Comparison of ENCODE assay signal across 32 cellular contexts in the genomic region with DNA sequence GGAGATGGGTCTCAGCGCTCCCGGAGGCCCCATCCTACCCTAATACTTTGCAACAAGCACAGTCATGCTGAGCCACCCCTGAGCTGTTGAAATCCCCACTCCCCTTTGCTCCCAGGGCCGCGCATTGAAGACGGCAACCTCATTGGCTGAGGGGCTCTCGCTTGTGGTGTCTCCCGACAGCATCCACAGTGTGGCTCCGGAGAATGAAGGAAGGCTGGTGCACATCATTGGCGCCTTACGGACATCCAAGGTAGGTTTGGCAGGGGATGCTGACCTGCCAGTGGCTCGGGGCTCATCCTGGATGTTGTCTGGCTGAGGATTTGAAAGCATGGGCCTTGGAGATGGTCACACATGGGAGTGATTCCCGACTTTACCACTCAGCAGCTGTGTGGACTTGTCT.
"Had no signal": no experiment of that assay in that cellular context is flagged by ENCODE, and none has a peak within 500 bp of the region (broad histone marks: within the 10 kb centered on the region; RNA-seq: fewer than 3 reads in every experiment).

No MANE protein-coding gene starts in this region.

- H3K9me3 ChIP-seq: adrenal gland, body of pancreas, esophagus muscularis mucosa, gastroesophageal sphincter had no signal

- H3K4me1 ChIP-seq: foreskin keratinocyte had no signal

- H3K4me3 ChIP-seq: adrenal gland, body of pancreas, coronary artery, dorsolateral prefrontal cortex, esophagus muscularis mucosa, gastroesophageal sphincter had no signal

- H3K4me3 Mint-ChIP-seq: activated CD4-positive, alpha-beta memory T cell treated with anti-CD3 and anti-CD28 coated beads for 36 hours; activated CD4-positive, alpha-beta T cell treated with anti-CD3 and anti-CD28 coated beads for 36 hours; activated CD4-positive, alpha-beta T cell treated with anti-CD3 and anti-CD28 coated beads, Interleukin-2, amount 10 ng/mL, durations not matched to agents 24 days and 14 days; activated CD8-positive, alpha-beta T cell treated with anti-CD3 and anti-CD28 coated beads, Interleukin-2, amount 10 ng/mL, durations not matched to agents 7 days and 5 days; activated naive CD4-positive, alpha-beta T cell treated with anti-CD3 and anti-CD28 coated beads for 36 hours; activated naive CD4-positive, alpha-beta T cell treated with anti-CD3 and anti-CD28 coated beads, Interleukin-2, amount 50 U/mL, for 24 hours; activated naive CD8-positive, alpha-beta T cell treated with anti-CD3 and anti-CD28 coated beads for 36 hours; activated naive CD8-positive, alpha-beta T cell treated with anti-CD3 and anti-CD28 coated beads, Interleukin-2, amount 50 U/mL, for 24 hours; activated T-cell treated with anti-CD3 and anti-CD28 coated beads, Interleukin-2, amount 50 U/mL, for 24 hours; activated T-cell treated with anti-CD3 and anti-CD28 coated beads, Interleukin-2, amount 50 U/mL, for 72 hours; dendritic cell treated with granulocyte-macrophage colony-stimulating factor and Interleukin-4, amounts not matched to agents 40 ng/mL and 50 ng/mL, for 4 days; endodermal cell; T-helper 17 cell; T-helper 2 cell treated with Interferon-gamma antibody and Interleukin-4, amounts not matched to agents 5 μg/mL and 100 μg/mL, for 36 hours had no signal

- H3K27me3 ChIP-seq: adrenal gland, body of pancreas, dorsolateral prefrontal cortex, esophagus muscularis mucosa, foreskin keratinocyte, gastroesophageal sphincter had no signal

- H3K9me3 Mint-ChIP-seq: activated CD4-positive, alpha-beta memory T cell treated with anti-CD3 and anti-CD28 coated beads for 36 hours; activated naive CD4-positive, alpha-beta T cell treated with anti-CD3 and anti-CD28 coated beads for 36 hours; activated naive CD4-positive, alpha-beta T cell treated with anti-CD3 and anti-CD28 coated beads, Interleukin-2, amount 50 U/mL, for 24 hours; activated naive CD8-positive, alpha-beta T cell treated with anti-CD3 and anti-CD28 coated beads for 36 hours; activated naive CD8-positive, alpha-beta T cell treated with anti-CD3 and anti-CD28 coated beads, Interleukin-2, amount 50 U/mL, for 24 hours; activated T-cell treated with anti-CD3 and anti-CD28 coated beads, Interleukin-2, amount 50 U/mL, for 24 hours; activated T-cell treated with anti-CD3 and anti-CD28 coated beads, Interleukin-2, amount 50 U/mL, for 72 hours; dendritic cell treated with granulocyte-macrophage colony-stimulating factor and Interleukin-4, amounts not matched to agents 40 ng/mL and 50 ng/mL, for 4 days; endodermal cell; T-helper 2 cell treated with Interferon-gamma antibody and Interleukin-4, amounts not matched to agents 5 μg/mL and 100 μg/mL, for 36 hours had no signal

- H3K27ac ChIP-seq: adrenal gland, body of pancreas, dorsolateral prefrontal cortex, foreskin keratinocyte had no signal

- H3K27me3 Mint-ChIP-seq: activated CD4-positive, alpha-beta memory T cell treated with anti-CD3 and anti-CD28 coated beads for 36 hours; activated CD4-positive, alpha-beta T cell treated with anti-CD3 and anti-CD28 coated beads for 36 hours; activated CD4-positive, alpha-beta T cell treated with anti-CD3 and anti-CD28 coated beads, Interleukin-2, amount 10 ng/mL, durations not matched to agents 24 days and 14 days; activated naive CD4-positive, alpha-beta T cell treated with anti-CD3 and anti-CD28 coated beads, Interleukin-2, amount 50 U/mL, for 24 hours; activated naive CD8-positive, alpha-beta T cell treated with anti-CD3 and anti-CD28 coated beads for 36 hours; activated naive CD8-positive, alpha-beta T cell treated with anti-CD3 and anti-CD28 coated beads, Interleukin-2, amount 50 U/mL, for 24 hours; activated T-cell treated with anti-CD3 and anti-CD28 coated beads, Interleukin-2, amount 50 U/mL, for 24 hours; dendritic cell treated with granulocyte-macrophage colony-stimulating factor and Interleukin-4, amounts not matched to agents 40 ng/mL and 50 ng/mL, for 4 days; T-helper 17 cell had no signal

- H3K27ac Mint-ChIP-seq: activated CD4-positive, alpha-beta memory T cell treated with anti-CD3 and anti-CD28 coated beads for 36 hours; activated CD4-positive, alpha-beta T cell treated with anti-CD3 and anti-CD28 coated beads for 36 hours; activated CD4-positive, alpha-beta T cell treated with anti-CD3 and anti-CD28 coated beads, Interleukin-2, amount 10 ng/mL, durations not matched to agents 24 days and 14 days; activated CD8-positive, alpha-beta T cell treated with anti-CD3 and anti-CD28 coated beads, Interleukin-2, amount 10 ng/mL, durations not matched to agents 7 days and 5 days; activated naive CD4-positive, alpha-beta T cell treated with anti-CD3 and anti-CD28 coated beads for 36 hours; activated naive CD4-positive, alpha-beta T cell treated with anti-CD3 and anti-CD28 coated beads, Interleukin-2, amount 50 U/mL, for 24 hours; activated naive CD8-positive, alpha-beta T cell treated with anti-CD3 and anti-CD28 coated beads, Interleukin-2, amount 50 U/mL, for 24 hours; activated T-cell treated with anti-CD3 and anti-CD28 coated beads, Interleukin-2, amount 50 U/mL, for 24 hours; dendritic cell treated with granulocyte-macrophage colony-stimulating factor and Interleukin-4, amounts not matched to agents 40 ng/mL and 50 ng/mL, for 4 days; endodermal cell; T-helper 2 cell treated with Interferon-gamma antibody and Interleukin-4, amounts not matched to agents 5 μg/mL and 100 μg/mL, for 36 hours had no signal

- DNase-seq: activated CD4-positive, alpha-beta memory T cell treated with anti-CD3 and anti-CD28 coated beads for 36 hours; activated CD4-positive, alpha-beta T cell treated with anti-CD3 and anti-CD28 coated beads for 36 hours; activated CD4-positive, alpha-beta T cell treated with anti-CD3 and anti-CD28 coated beads, Interleukin-2, amount 10 ng/mL, durations not matched to agents 24 days and 14 days; activated CD4-positive, CD25-positive, alpha-beta regulatory T cell; activated CD4-positive, CD25-positive, alpha-beta regulatory T cell treated with anti-CD3 and anti-CD28 coated beads, Interleukin-2, amount 50 U/mL, for 72 hours; activated CD8-positive, alpha-beta T cell treated with anti-CD3 and anti-CD28 coated beads, Interleukin-2, amount 10 ng/mL, durations not matched to agents 7 days and 5 days; activated naive CD4-positive, alpha-beta T cell treated with anti-CD3 and anti-CD28 coated beads for 36 hours; activated naive CD8-positive, alpha-beta T cell treated with anti-CD3 and anti-CD28 coated beads for 36 hours; activated naive CD8-positive, alpha-beta T cell treated with anti-CD3 and anti-CD28 coated beads, Interleukin-2, amount 50 U/mL, for 24 hours; activated T-cell treated with anti-CD3 and anti-CD28 coated beads for 4 hours; activated T-cell treated with anti-CD3 and anti-CD28 coated beads, Interleukin-2, amount 50 U/mL, for 24 hours; activated T-cell treated with anti-CD3 and anti-CD28 coated beads, Interleukin-2, amount 50 U/mL, for 72 hours; amygdala; aorta; body of pancreas; central memory CD4-positive, alpha-beta T cell; cerebellar nuclear complex; dorsolateral prefrontal cortex; effector memory CD4-positive, alpha-beta T cell; endodermal cell; erythroblast; foreskin keratinocyte; T-helper 1 cell; T-helper 17 cell; T1000 had no signal

- ATAC-seq: activated CD4-positive, alpha-beta T cell treated with anti-CD3 and anti-CD28 coated beads for 36 hours; activated CD8-positive, alpha-beta T cell treated with anti-CD3 and anti-CD28 coated beads, Interleukin-2, amount 10 ng/mL, durations not matched to agents 7 days and 5 days; activated naive CD8-positive, alpha-beta T cell treated with anti-CD3 and anti-CD28 coated beads, Interleukin-2, amount 50 U/mL, for 24 hours; activated T-cell treated with anti-CD3 and anti-CD28 coated beads, Interleukin-2, amount 50 U/mL, for 72 hours; body of pancreas; foreskin keratinocyte; gastroesophageal sphincter; T-helper 17 cell had no signal
